Comparison of ENCODE assay signal across 1 cellular context in genomic region chr11:59550368-59550841, GRCh38.
A peak's percentile ranks its signal among the peaks of the same experiment; 100 is the strongest.
TF ChIP-seq lines count a peak whose summit lies in the region.

No MANE protein-coding gene starts in this region.

TF ChIP-seq in K562, 482 proteins besides CTCF, POLR2A, EP300 and RAD21 (continued from another document and continues in another):
- TF ChIP-seq ZNF592 (IDR thresholded peaks at IDR 0.05): peak; percentile 82
- TF ChIP-seq GTF3C2 (IDR thresholded peaks at IDR 0.05; ENCODE audit: borderline replicate concordance, extremely low read depth, insufficient read length): peak; percentile 93
- no peak for TF ChIP-seq ATF1 (CRISPR knock-in tag; IDR thresholded peaks at IDR 0.05)
- TF ChIP-seq ATF1 (tag; IDR thresholded peaks at IDR 0.05): no peak
- TF ChIP-seq NBN (IDR thresholded peaks at IDR 0.05; ENCODE audit: low read depth): peak; percentile 91
- TF ChIP-seq GATA2 (CRISPR knock-in tag; IDR thresholded peaks at IDR 0.05): no peak
- TF ChIP-seq ZNF407 (IDR thresholded peaks at IDR 0.05; ENCODE audit: low read depth): peak; percentile 81
- no peak for TF ChIP-seq HNRNPUL1 (IDR thresholded peaks at IDR 0.05; ENCODE audit: low read length)
- TF ChIP-seq CBFB (CRISPR knock-in tag; IDR thresholded peaks at IDR 0.05): no peak
- no peak; the same call in 1 of the 2 replicates for TF ChIP-seq ZNF274 (IDR thresholded peaks at IDR 0.05; ENCODE audit: borderline replicate concordance, low read depth, low read length)
- TF ChIP-seq BHLHE40 (IDR thresholded peaks at IDR 0.05; ENCODE audit: low read length): 0 out of 2 replicates have a peak, but pooled peaks have one; percentile 30
- no peak; the same call in 1 of the 2 replicates for TF ChIP-seq HES1 (IDR thresholded peaks at IDR 0.05; ENCODE audit: low read depth)
- peak; percentile 60 for TF ChIP-seq JUND (IDR thresholded peaks at IDR 0.05; ENCODE audit: borderline replicate concordance, low read depth, low read length)
- TF ChIP-seq JUND (tag; IDR thresholded peaks at IDR 0.05; ENCODE audit: borderline replicate concordance, low read depth, low read length): no peak; the same call in 2 of the 3 replicates
- no peak for TF ChIP-seq DMBX1 (CRISPR knock-in tag; IDR thresholded peaks at IDR 0.05; ENCODE audit: borderline replicate concordance)
- peak in 1 of 2 experiments; percentile 61; a peak in 1 of 4 replicates for TF ChIP-seq ZMIZ1 (IDR thresholded peaks at IDR 0.05; ENCODE audit: low read depth in 2 of 2, low read length in 2 of 2)
- no peak for TF ChIP-seq BRCA1 (IDR thresholded peaks at IDR 0.05)
- no peak for TF ChIP-seq BRCA1 (CRISPR knock-in tag; IDR thresholded peaks at IDR 0.05)
- no peak for TF ChIP-seq ZNF3 (CRISPR knock-in tag; IDR thresholded peaks at IDR 0.05)
- TF ChIP-seq NCOA1 (IDR thresholded peaks at IDR 0.05; ENCODE audit: low read depth): peak; percentile 18; the same call in 1 of the 2 replicates
- TF ChIP-seq CTCFL (IDR thresholded peaks at IDR 0.05; ENCODE audit: borderline replicate concordance, insufficient read depth, low read depth, low read length, poor library complexity, severe bottlenecking): peak; percentile 47
- peak; percentile 98 for TF ChIP-seq ZNF175 (CRISPR knock-in tag; IDR thresholded peaks at IDR 0.05; ENCODE audit: low read depth)
- no peak for TF ChIP-seq E2F5 (CRISPR knock-in tag; IDR thresholded peaks at IDR 0.05)
- TF ChIP-seq TCF7L2 (IDR thresholded peaks at IDR 0.05; ENCODE audit: low read depth, low read length): no peak
- no peak for TF ChIP-seq PHF20 (IDR thresholded peaks at IDR 0.05; ENCODE audit: partially characterized antibody)
- TF ChIP-seq BCLAF1 (IDR thresholded peaks at IDR 0.05; ENCODE audit: borderline replicate concordance in 1 of 2, control insufficient read depth in 1 of 2, low read depth in 2 of 2, low read length in 1 of 2): peak in 1 of 2 experiments; percentile 92; a peak in 2 of 4 replicates
- no peak for TF ChIP-seq C11orf30 (IDR thresholded peaks at IDR 0.05; ENCODE audit: low read depth)
